Comparison of ENCODE assay signal across 8 cellular contexts in genomic region chr14:74973003-74973614, GRCh38. TPM values are rescaled to one million over a fixed set of nuclear protein-coding genes. Genes with fewer than 3 reads are reported as not detected.
DNase-seq lines count a peak whose midpoint lies in the region; ATAC-seq and TF ChIP-seq lines count a peak whose summit lies in the region.

No MANE protein-coding gene starts in this region.

- H3K27ac Mint-ChIP-seq in activated T-cell treated with anti-CD3 and anti-CD28 coated beads, Interleukin-2, amount 50 U/mL, for 24 hours: no peak overlapping the region
- peak overlapping the region in 2 of 6 donors; percentile 5 to 56 for H3K27ac Mint-ChIP-seq in immature natural killer cell

- TF ChIP-seq CTCF in stomach (IDR thresholded peaks at IDR 0.05): no peak

- no peak overlapping the region for H3K4me3 Mint-ChIP-seq in activated T-cell treated with anti-CD3 and anti-CD28 coated beads, Interleukin-2, amount 50 U/mL, for 24 hours
- H3K4me3 Mint-ChIP-seq in immature natural killer cell: no peak overlapping the region

- peak; percentile 43 for DNase-seq in activated CD4-positive, CD25-positive, alpha-beta regulatory T cell treated with anti-CD3 and anti-CD28 coated beads, Interleukin-2, amount 50 U/mL, for 72 hours
- no peak for DNase-seq in activated CD4-positive, CD25-positive, alpha-beta regulatory T cell (lab: John Stamatoyannopoulos, UW)
- peak; percentile 63 for DNase-seq in activated T-cell treated with anti-CD3 and anti-CD28 coated beads, Interleukin-2, amount 50 U/mL, for 24 hours
- DNase-seq in immature natural killer cell: peak; percentile 27 to 41 (median 30)
- no peak for DNase-seq in stomach
- DNase-seq in HuH-7.5 (ENCODE audit: low spot score): no peak
- DNase-seq in cerebellar nuclear complex (lab: John Stamatoyannopoulos, UW): no peak

- H3K27ac ChIP-seq in stomach: peak overlapping the region in 3 of 5 donors; percentile 10 to 44 (median 29)

- ATAC-seq in HG03108 (IDR thresholded peaks at IDR 0.05; ENCODE audit: unreplicated experiment): no peak

- intact Hi-C loops in stomach (cut with DNase I; ENCODE audit: low total_unique reads): no loop called here

- H3K4me1 ChIP-seq in stomach: peaks cover 0 to 13% (median 6%) of the 10 kb centered on the region in 4 donors

- 64 to 94% (median 74%) methylated on average over 5 to 15 of the region's 15 CpGs for WGBS in stomach, 5 donors

- no peak for TF ChIP-seq EP300 in stomach (IDR thresholded peaks at IDR 0.05)

- no peak for TF ChIP-seq POLR2A in stomach (IDR thresholded peaks at IDR 0.05)

- no peaks in the 10 kb centered on the region for H3K9me3 Mint-ChIP-seq in activated T-cell treated with anti-CD3 and anti-CD28 coated beads, Interleukin-2, amount 50 U/mL, for 24 hours
- no peaks in the 10 kb centered on the region for H3K9me3 Mint-ChIP-seq in immature natural killer cell

- H3K27me3 Mint-ChIP-seq in activated T-cell treated with anti-CD3 and anti-CD28 coated beads, Interleukin-2, amount 50 U/mL, for 24 hours: no peaks in the 10 kb centered on the region
- peaks cover 0 to 4% (median 0%) of the 10 kb centered on the region in 3 donors for H3K27me3 Mint-ChIP-seq in immature natural killer cell (ENCODE audit: low read depth in 3 of 3)

- no peaks in the 10 kb centered on the region for H3K36me3 Mint-ChIP-seq in activated T-cell treated with anti-CD3 and anti-CD28 coated beads, Interleukin-2, amount 50 U/mL, for 24 hours (ENCODE audit: low read depth)
- H3K36me3 Mint-ChIP-seq in immature natural killer cell: no peaks in the 10 kb centered on the region

- no peaks in the 10 kb centered on the region for H3K9me3 ChIP-seq in stomach

- no peak overlapping the region for H3K4me3 ChIP-seq in stomach

- no peaks in the 10 kb centered on the region for H3K36me3 ChIP-seq in stomach

- peaks cover 1% of the 10 kb centered on the region for H3K4me1 Mint-ChIP-seq in activated T-cell treated with anti-CD3 and anti-CD28 coated beads, Interleukin-2, amount 50 U/mL, for 24 hours (ENCODE audit: low read depth)
- H3K4me1 Mint-ChIP-seq in immature natural killer cell: peaks cover 9 to 10% of the 10 kb centered on the region in 2 donors

- no peaks in the 10 kb centered on the region for H3K27me3 ChIP-seq in stomach

RNA-seq across cellular contexts. Expression of gene PGF, which starts 17.7 kb away (rescaled TPM):
- polyA plus RNA-seq in immature natural killer cell (under 1 TPM in 2 of 3 donors, not detected in 1; 0.06 to 0.07 TPM), stomach (1 to 10 TPM; 3.7 to 7.2 (median 4.8) TPM)
- total RNA-seq in stomach: 10 to 100 TPM in 1 of 5 donors, 1 to 10 TPM in 3, not detected in 1; 1.8 to 13.3 (median 8.1) TPM

RNA-seq across cellular contexts. Expression of gene EIF2B2, which starts 29.6 kb away (rescaled TPM):
- 10 to 100 TPM; 32.6 to 64.5 (median 57.4) TPM for polyA plus RNA-seq in immature natural killer cell
- 100 to 1,000 TPM in 1 of 5 donors, 10 to 100 TPM in 3, 1 to 10 TPM in 1; 5.8 to 182 (median 23.7) TPM for total RNA-seq in stomach
- 10 to 100 TPM; 27.6 to 32.1 (median 29.1) TPM for polyA plus RNA-seq in stomach

RNA-seq across cellular contexts. Expression of gene RPS6KL1, which starts 50.0 kb away (rescaled TPM):
- polyA plus RNA-seq in immature natural killer cell (1 to 10 TPM in 1 of 3 donors, under 1 TPM in 1, not detected in 1; 0.34 to 1.3 TPM), stomach (1 to 10 TPM in 2 of 3 donors, under 1 TPM in 1; 0.92 to 2.5 (median 2.0) TPM)
- 1 to 10 TPM in 2 of 5 donors, not detected in 3; 1.3 to 2.0 TPM for total RNA-seq in stomach

Comparison
In these comparisons a context has a peak if more than half of its experiments do, and no peak if none do; other contexts are left out.
1. DNase-seq: peak in activated CD4-positive, CD25-positive, alpha-beta regulatory T cell treated with anti-CD3 and anti-CD28 coated beads, Interleukin-2, amount 50 U/mL, for 72 hours (single experiment), activated T-cell treated with anti-CD3 and anti-CD28 coated beads, Interleukin-2, amount 50 U/mL, for 24 hours (single experiment) and immature natural killer cell (3 of 3); none in activated CD4-positive, CD25-positive, alpha-beta regulatory T cell (0 of 4), stomach (single experiment), HuH-7.5 (single experiment) and cerebellar nuclear complex (0 of 2).
2. RNA of gene PGF, which starts 17.7 kb away (polyA plus RNA-seq): 3.7 to 7.2 TPM in stomach; 0.06 to 0.07 TPM in immature natural killer cell; every median in the first group is over 4 times any median in the second.